Comparison of ENCODE assay signal across 8 cellular contexts in the genomic region with DNA sequence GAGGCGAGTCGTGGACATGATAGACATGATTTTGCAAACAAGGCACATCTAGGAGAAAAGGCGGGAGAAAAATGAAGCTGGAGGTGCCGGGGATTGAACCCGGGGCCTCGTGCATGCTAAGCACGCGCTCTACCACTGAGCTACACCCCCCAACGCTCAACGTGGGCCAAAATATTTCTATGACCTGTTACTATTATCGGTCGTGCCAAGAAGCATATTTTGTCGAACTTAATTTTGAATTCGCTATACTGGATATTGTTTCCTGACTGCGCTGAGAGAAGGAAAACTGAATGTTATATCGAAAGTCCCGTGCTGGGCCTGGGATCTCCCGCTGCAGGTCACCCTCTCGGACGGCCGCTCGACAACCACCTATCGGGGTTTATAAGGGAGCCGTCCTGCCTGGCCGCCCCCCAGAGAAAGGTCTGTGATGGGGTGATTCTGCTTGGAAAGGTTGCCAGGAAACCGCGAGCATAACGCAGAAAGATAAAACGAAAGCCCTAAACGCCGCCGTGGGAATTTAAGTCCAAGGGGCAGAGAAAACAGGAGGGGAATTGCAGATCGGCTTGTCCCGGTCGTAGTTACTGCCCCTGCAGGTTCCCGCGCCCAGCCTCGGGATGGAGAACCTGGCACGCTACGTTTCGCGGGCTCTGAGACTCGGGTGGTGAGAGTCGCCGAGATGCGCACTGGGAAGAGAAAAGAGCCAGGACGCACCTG.
DNase-seq lines count a peak whose midpoint lies in the region; ATAC-seq, FAIRE-seq and TF ChIP-seq lines count a peak whose summit lies in the region.

No MANE protein-coding gene starts in this region.

- H3K4me1 ChIP-seq in CD8-positive, alpha-beta T cell (ENCODE audit: insufficient read depth, low read length) = peaks cover 14% of the 10 kb centered on the region
- no peaks in the 10 kb centered on the region for H3K4me1 ChIP-seq in HEK293 (ENCODE audit: control insufficient read depth, insufficient read depth, low read length)
- H3K4me1 ChIP-seq in kidney (ENCODE audit: control insufficient read depth in 1 of 2, insufficient read depth in 1 of 2, low read depth in 1 of 2, low read length in 2 of 2) = peaks cover 9 to 10% of the 10 kb centered on the region in 2 donors

- no peaks in the 10 kb centered on the region for H3K9me3 ChIP-seq in CD8-positive, alpha-beta T cell (ENCODE audit: low read length)
- H3K9me3 ChIP-seq in HEK293 (ENCODE audit: control insufficient read depth, insufficient read depth, low read depth, low read length) (no peaks in the 10 kb centered on the region), kidney (ENCODE audit: control insufficient read depth in 1 of 2, low read length in 2 of 2) (no peaks in the 10 kb centered on the region)

- H3K9me3 Mint-ChIP-seq in CD8-positive, alpha-beta T cell = peaks cover 19% of the 10 kb centered on the region
- peaks cover 12% of the 10 kb centered on the region for H3K9me3 Mint-ChIP-seq in central memory CD8-positive, alpha-beta T cell

- H3K36me3 ChIP-seq in CD8-positive, alpha-beta T cell (ENCODE audit: insufficient read depth, low read length) = no peaks in the 10 kb centered on the region
- H3K36me3 ChIP-seq in HEK293 (ENCODE audit: control insufficient read depth in 2 of 2, insufficient read depth in 1 of 2, low read length in 2 of 2) = no peaks in the 10 kb centered on the region
- H3K36me3 ChIP-seq in kidney (ENCODE audit: control insufficient read depth in 1 of 2, insufficient read depth in 2 of 2, low read length in 2 of 2) = no peaks in the 10 kb centered on the region

- H3K9ac ChIP-seq in kidney (ENCODE audit: low read length in 2 of 2) = peak overlapping the region; percentile 36 to 44

- H3K4me3 Mint-ChIP-seq in CD8-positive, alpha-beta T cell = peak overlapping the region; percentile 96
- H3K4me3 Mint-ChIP-seq in central memory CD8-positive, alpha-beta T cell = peak overlapping the region; percentile 97

- H3K4me3 ChIP-seq in CD8-positive, alpha-beta T cell (ENCODE audit: low read depth, low read length) = peak overlapping the region; percentile 92
- H3K4me3 ChIP-seq in HEK293 (ENCODE audit: low read depth, low read length) (peak overlapping the region; percentile 77), kidney (ENCODE audit: low read length in 2 of 2) (peak overlapping the region; percentile 75 to 92)

- peak overlapping the region; percentile 94 for H3K27ac Mint-ChIP-seq in CD8-positive, alpha-beta T cell
- H3K27ac Mint-ChIP-seq in central memory CD8-positive, alpha-beta T cell (ENCODE audit: low read depth) = peak overlapping the region; percentile 99

- CTCF ChIA-PET in CD8-positive, alpha-beta T cell (lab: Charles Lee) = interaction anchor here (0.7 to 4.6 kb wide), 11 partner anchors 14 to 1025 kb away, joined by 3 to 35 read pairs (median 4); a partner anchor contains a TSS
- CTCF ChIA-PET in HEK293 (lab: Yijun Ruan, JAX) = interaction anchor here (0.6 to 5.4 kb wide), 10 partner anchors 16 to 970 kb away, joined by 3 to 73 read pairs (median 4); no protein-coding TSS in a partner anchor

- no peaks in the 10 kb centered on the region for H3K27me3 Mint-ChIP-seq in CD8-positive, alpha-beta T cell (ENCODE audit: low read depth)
- no peaks in the 10 kb centered on the region for H3K27me3 Mint-ChIP-seq in central memory CD8-positive, alpha-beta T cell

- intact Hi-C loops in CD8-positive, alpha-beta T cell (cut with DNase I, micrococcal nuclease) = loop anchor here (1.0 to 10.0 kb wide), 13 partner anchors 21 to 1729 kb away; partner anchors contain the start of genes ZNF165 (in 1 of the 2) and ZNF184 (in 1 of the 2)
- intact Hi-C loops in kidney (cut with DNase I) = no loop called here

- peaks cover 45% of the 10 kb centered on the region for H3K4me1 Mint-ChIP-seq in CD8-positive, alpha-beta T cell (ENCODE audit: low read depth)
- peaks cover 32% of the 10 kb centered on the region for H3K4me1 Mint-ChIP-seq in central memory CD8-positive, alpha-beta T cell

- H3K27me3 ChIP-seq in CD8-positive, alpha-beta T cell (ENCODE audit: insufficient read depth, low read length) = no peaks in the 10 kb centered on the region

- H3K36me3 Mint-ChIP-seq in CD8-positive, alpha-beta T cell = peaks cover 11% of the 10 kb centered on the region
- H3K36me3 Mint-ChIP-seq in central memory CD8-positive, alpha-beta T cell (ENCODE audit: insufficient read depth) = peaks cover 44% of the 10 kb centered on the region

- peak overlapping the region; percentile 70 for H3K27ac ChIP-seq in CD8-positive, alpha-beta T cell (ENCODE audit: low read depth, low read length)
- H3K27ac ChIP-seq in HEK293 (ENCODE audit: extremely low read depth, low read depth, low read length) = peak overlapping the region; percentile 60; the same call in 1 of the 2 replicates
- no peak overlapping the region for H3K27ac ChIP-seq in kidney (ENCODE audit: low read depth in 2 of 2, low read length in 2 of 2)

- peak; percentile 62 to 93 (median 81) for DNase-seq in CD8-positive, alpha-beta T cell
- DNase-seq in NCI-H2196 treated with DMSO at 0.1 percent for 48 hours (lab: John Stamatoyannopoulos, UW; ENCODE audit: unreplicated experiment) (peak; percentile 60), kidney (peak; percentile 83)
- DNase-seq in activated CD4-positive, CD25-positive, alpha-beta regulatory T cell treated with anti-CD3 and anti-CD28 coated beads, Interleukin-2, amount 50 U/mL, for 16 hours (ENCODE audit: low read depth, low spot score) = peak; percentile 60
- peak; percentile 83 to 84 for DNase-seq in central memory CD8-positive, alpha-beta T cell (ENCODE audit: low spot score in 2 of 2)
- peak; percentile 80 for DNase-seq in stimulated activated CD4-positive, alpha-beta T cell treated with anti-CD3 and anti-CD28 coated beads, Interleukin-12 subunit alpha, Interleukin-12 subunit beta, amount 100 ng/mL, for 4 hours

- peak; percentile 35 for ATAC-seq in CD8-positive, alpha-beta T cell
- ATAC-seq in central memory CD8-positive, alpha-beta T cell (replicated peaks; ENCODE audit: extremely low read depth, poor library complexity, severe bottlenecking) = peak; percentile 26
- no peak for ATAC-seq in HG03025 (IDR thresholded peaks at IDR 0.05; ENCODE audit: low FRiP score, unreplicated experiment)

- no peak for TF ChIP-seq CTCF in CD8-positive, alpha-beta T cell (IDR thresholded peaks at IDR 0.05)
- TF ChIP-seq CTCF in HEK293 (tag by site-specific recombination; IDR thresholded peaks at IDR 0.05) (peak; percentile 70), kidney (IDR thresholded peaks at IDR 0.05; ENCODE audit: borderline replicate concordance, extremely low read depth, insufficient read depth) (no peak)

- POLR2A ChIA-PET in CD8-positive, alpha-beta T cell (lab: Charles Lee) = interaction anchor here (0.9 to 2.0 kb wide), 11 partner anchors 18 to 1717 kb away, joined by 3 to 21 read pairs (median 5); a partner anchor contains a TSS
- POLR2A ChIA-PET in HEK293 (lab: Yijun Ruan, JAX) = interaction anchor here (0.8 to 2.1 kb wide), 6 partner anchors 26 to 117 kb away, joined by 3 to 13 read pairs (median 4); partner anchors contain the start of gene TRIM27

- FAIRE-seq in kidney (lab: Jason Lieb, UNC) = no peak

TF ChIP-seq in HEK293, 187 proteins besides CTCF, POLR2A, EP300 and RAD21 (continues in another document):
- TF ChIP-seq ZNF514 (tag by site-specific recombination; IDR thresholded peaks at IDR 0.05) (no peak), ZNF610 (tag by site-specific recombination; IDR thresholded peaks at IDR 0.05; ENCODE audit: borderline replicate concordance) (peak; percentile 23; the same call in 1 of the 2 replicates), ZNF138 (tag by site-specific recombination; IDR thresholded peaks at IDR 0.05; ENCODE audit: borderline replicate concordance) (no peak), ZNF501 (tag by site-specific recombination; IDR thresholded peaks at IDR 0.05) (peak; percentile 70), ZNF76 (tag by site-specific recombination; IDR thresholded peaks at IDR 0.05; ENCODE audit: borderline replicate concordance, low read depth) (peak; percentile 48), ZNF248 (tag by site-specific recombination; IDR thresholded peaks at IDR 0.05) (no peak), ZNF423 (tag by site-specific recombination; IDR thresholded peaks at IDR 0.05) (0 out of 2 replicates have a peak, but pooled peaks have one; percentile 4), ZXDB (tag by site-specific recombination; IDR thresholded peaks at IDR 0.05) (peak; percentile 81)
- TF ChIP-seq, protein P1, sequence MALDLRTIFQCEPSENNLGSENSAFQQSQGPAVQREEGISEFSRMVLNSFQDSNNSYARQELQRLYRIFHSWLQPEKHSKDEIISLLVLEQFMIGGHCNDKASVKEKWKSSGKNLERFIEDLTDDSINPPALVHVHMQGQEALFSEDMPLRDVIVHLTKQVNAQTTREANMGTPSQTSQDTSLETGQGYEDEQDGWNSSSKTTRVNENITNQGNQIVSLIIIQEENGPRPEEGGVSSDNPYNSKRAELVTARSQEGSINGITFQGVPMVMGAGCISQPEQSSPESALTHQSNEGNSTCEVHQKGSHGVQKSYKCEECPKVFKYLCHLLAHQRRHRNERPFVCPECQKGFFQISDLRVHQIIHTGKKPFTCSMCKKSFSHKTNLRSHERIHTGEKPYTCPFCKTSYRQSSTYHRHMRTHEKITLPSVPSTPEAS (tag by site-specific recombination; IDR thresholded peaks at IDR 0.05) = peak; percentile 56; the same call in 1 of the 2 replicates

Comparison
In these comparisons a context has a peak if more than half of its experiments do, and no peak if none do; other contexts are left out.
1. H3K27ac ChIP-seq: peak in CD8-positive, alpha-beta T cell (single experiment) and HEK293 (single experiment); none in kidney (0 of 2).
2. Peak in every context shown above with its lines, with median percentiles within 50 percentile points of each other: DNase-seq and H3K4me3 ChIP-seq.